In genomic region chr5:1564182-1564748, GRCh38 we compare ENCODE assay signal across 11 cellular contexts. TPM values are rescaled to one million over a fixed set of nuclear protein-coding genes. Genes with fewer than 3 reads are reported as not detected.
DNase-seq lines count a peak whose midpoint lies in the region; ATAC-seq, FAIRE-seq and TF ChIP-seq lines count a peak whose summit lies in the region.
"Had no signal": no experiment of that assay in that cellular context is flagged by ENCODE, and none has a peak within 500 bp of the region (broad histone marks: within the 10 kb centered on the region; RNA-seq: fewer than 3 reads in every experiment).

No MANE protein-coding gene starts in this region.

- no peak for ATAC-seq in GM18858 (IDR thresholded peaks at IDR 0.05; ENCODE audit: unreplicated experiment)

- H2BK120ac ChIP-seq in H1 (replicated peaks; ENCODE audit: low read depth, low read length): no peak overlapping the region

- no peak overlapping the region for H3K4ac ChIP-seq in H1 (replicated peaks; ENCODE audit: insufficient read length, low read depth, low read length)

- no peaks in the 10 kb centered on the region for H3K79me2 ChIP-seq in H1 (ENCODE audit: control insufficient read depth in 1 of 2, insufficient read depth in 2 of 2, low read length in 2 of 2)

- no peak for FAIRE-seq in H1 (lab: Jason Lieb, UNC)

- H3K23me2 ChIP-seq in H1 (ENCODE audit: low read depth, low read length): peaks cover 2% of the 10 kb centered on the region; the same call in 1 of the 2 replicates

- no peak overlapping the region for H4K5ac ChIP-seq in H1 (ENCODE audit: insufficient read length, low read depth, low read length)

- 0 out of 4 replicates have a peak, but pooled peaks cover 0 to 5% of the 10 kb centered on the region in 2 experiments for H3K9me3 ChIP-seq in H1 (ENCODE audit: insufficient read depth in 2 of 2, low read depth in 1 of 2, low read length in 1 of 2)
- H3K9me3 ChIP-seq: esophagus squamous epithelium had no signal

- H2BK15ac ChIP-seq in H1 (ENCODE audit: low read length): no peak overlapping the region

- no peak overlapping the region for H2BK5ac ChIP-seq in H1 (ENCODE audit: low read depth, low read length)

- peaks cover 0 to 7% (median 0%) of the 10 kb centered on the region in 4 experiments; a peak in 1 of 7 replicates for H3K4me1 ChIP-seq in H1 (replicated peaks in 1 of 4; ENCODE audit: control insufficient read depth in 3 of 4, insufficient read depth in 4 of 4, low read length in 3 of 4)

- H3K79me1 ChIP-seq in H1 (ENCODE audit: low read depth, low read length): no peaks in the 10 kb centered on the region; the same call in 1 of the 2 replicates

- no peak overlapping the region for H3K4me2 ChIP-seq in H1 (ENCODE audit: insufficient read depth in 1 of 2, low read depth in 2 of 2, low read length in 2 of 2)

- no peak for TF ChIP-seq RAD21 in H1 (IDR thresholded peaks at IDR 0.05 in 1 of 2, conservative IDR thresholded peaks at IDR 0.05 in 1 of 2; ENCODE audit: low read depth in 2 of 2, low read length in 2 of 2)

- no peak for TF ChIP-seq CTCF in H1 (IDR thresholded peaks at IDR 0.05; ENCODE audit: control extremely low read depth in 1 of 3, insufficient read depth in 1 of 3, low read depth in 1 of 3, low read length in 3 of 3)

- H3K27me3 ChIP-seq in H1 (replicated peaks in 1 of 4; ENCODE audit: control insufficient read depth in 3 of 4, extremely low read depth in 1 of 4, insufficient read depth in 3 of 4, low read length in 3 of 4): no peaks in the 10 kb centered on the region

- no peak overlapping the region for H3K9ac ChIP-seq in H1 (replicated peaks in 1 of 4; ENCODE audit: extremely low read depth in 1 of 4, low read depth in 3 of 4, low read length in 3 of 4)

- H3K36me3 ChIP-seq in H1 (ENCODE audit: control insufficient read depth in 2 of 4, insufficient read depth in 4 of 4, low read length in 3 of 4): peaks cover 0 to 4% (median 1%) of the 10 kb centered on the region in 4 experiments; a peak in 2 of 8 replicates
- H3K36me3 ChIP-seq: esophagus squamous epithelium had no signal

- no peak for TF ChIP-seq POLR2A in H1 (IDR thresholded peaks at IDR 0.05; ENCODE audit: control extremely low read depth in 1 of 2, low read depth in 2 of 2, low read length in 2 of 2)

- WGBS in H1 (ENCODE audit: extremely low coverage in 1 of 2, insufficient coverage in 1 of 2, insufficient read length in 1 of 2, insufficient replicate concordance in 2 of 2, low coverage in 1 of 2, low lambda C conversion rate in 2 of 2, missing lambda C conversion rate in 1 of 2), 2 experiments: 78% methylated on average over 14 of the region's 14 CpGs; no CpG with 5 or more reads in 1 of the 2 experiments

- no peak overlapping the region for H2BK12ac ChIP-seq in H1 (ENCODE audit: low read depth, low read length)

- CTCF ChIA-PET in H1 (lab: Charles Lee; ENCODE audit: partially characterized antibody): interaction anchor here (1.2 kb wide), 1 partner anchor 10 kb away, joined by 4 read pairs; no protein-coding TSS in a partner anchor

- no peak overlapping the region for H2AFZ ChIP-seq in H1 (ENCODE audit: low read length)

- DNase-seq in CD1c-positive myeloid dendritic cell (ENCODE audit: extremely low spot score) (peak; percentile 90), NOMO-1 treated with dmso at 0.1 percent for 144 hours (lab: John Stamatoyannopoulos, UW; ENCODE audit: unreplicated experiment) (peak; percentile 88), H1 (ENCODE audit: low read depth in 1 of 2, low spot score in 2 of 2) (no peak), mesenteric fat pad (ENCODE audit: low spot score) (peak; percentile 87), H4 (ENCODE audit: low spot score) (no peak), KBM-7 (no peak)
- no peak for DNase-seq in activated CD4-positive, alpha-beta T cell treated with anti-CD3 and anti-CD28 coated beads for 1 hour
- DNase-seq: esophagus squamous epithelium, naive B cell, NCI-H1436 treated with DMSO at 0.1 percent for 48 hours had no signal

- no peak overlapping the region for H3K14ac ChIP-seq in H1 (ENCODE audit: insufficient read length)

- peaks cover 0 to 2% of the 10 kb centered on the region in 2 experiments for H4K20me1 ChIP-seq in H1 (replicated peaks in 1 of 2; ENCODE audit: control insufficient read depth in 1 of 2, insufficient read depth in 2 of 2, low read length in 2 of 2)

- in situ Hi-C loops in KBM-7 (cut with MboI; ENCODE audit: low pct_unique_long_range_greater_than_20kb, low sequenced_read_pairs): no loop called here

- no peak overlapping the region for H2BK20ac ChIP-seq in H1 (ENCODE audit: low read length)

- no peak overlapping the region for H3K56ac ChIP-seq in H1 (replicated peaks; ENCODE audit: insufficient read length, low read depth, low read length)

- peak overlapping the region; percentile 38; the same call in 1 of the 2 replicates for H4K8ac ChIP-seq in H1 (ENCODE audit: extremely low read depth, insufficient read depth, low read length)

- H3K23ac ChIP-seq in H1 (ENCODE audit: insufficient read length): no peak overlapping the region

- H4K91ac ChIP-seq in H1 (replicated peaks; ENCODE audit: insufficient read length, low read length): no peak overlapping the region

- no peak overlapping the region for H3K27ac ChIP-seq in H1 (ENCODE audit: low read depth, low read length)
- H3K27ac ChIP-seq: esophagus squamous epithelium had no signal

- H3K4me3 ChIP-seq in H1 (ENCODE audit: extremely low read depth in 1 of 4, insufficient read depth in 2 of 4, low read depth in 3 of 4, low read length in 4 of 4): no peak overlapping the region
- H3K4me3 ChIP-seq: esophagus squamous epithelium had no signal

- POLR2A ChIA-PET in H1 (lab: Charles Lee; ENCODE audit: partially characterized antibody): interaction anchor here (1.7 kb wide), 1 partner anchor 12 kb away, joined by 6 read pairs; no protein-coding TSS in a partner anchor

- TF ChIP-seq EP300 in H1 (IDR thresholded peaks at IDR 0.05; ENCODE audit: borderline replicate concordance in 1 of 2, low read depth in 2 of 2, low read length in 2 of 2): no peak

- no peak overlapping the region for H2AK5ac ChIP-seq in H1 (ENCODE audit: low read depth, low read length)

- no peak overlapping the region for H3K18ac ChIP-seq in H1 (ENCODE audit: extremely low read depth, low read length)

TF ChIP-seq in H1, 55 proteins besides CTCF, POLR2A, EP300 and RAD21:
- TF ChIP-seq BACH1 (IDR thresholded peaks at IDR 0.05; ENCODE audit: low read length) (peak; percentile 35; the same call in 1 of the 2 replicates), POU5F1 (IDR thresholded peaks at IDR 0.05; ENCODE audit: low read depth, low read length) (no peak)

RNA-seq across cellular contexts. Expression of gene LPCAT1, which starts 40.5 kb away (rescaled TPM):
- total RNA-seq in H1 (2021; fragmentation: NEBNext Ultra II Directional; extraction: Animal tissue kit (Norgen Biotek cat#: 25700)): 260 and 266 TPM in 2 replicates
- 107 and 168 TPM in 2 replicates for polyA plus RNA-seq in H1 (2011; rRNA removed)
- polyA plus RNA-seq in H1 (2011; cell fraction: cytosol; rRNA removed): 145 TPM
- polyA plus RNA-seq in H1 (2011; cell fraction: nucleus; rRNA removed): 161 TPM
- 129 to 148 TPM (median 136 TPM) in 4 replicates for polyA plus RNA-seq in H1 (2012, experiment 1 of 2)
- 146 TPM for polyA plus RNA-seq in H1 (2012, experiment 2 of 2)
- polyA plus RNA-seq in H1 (2013, experiment 1 of 2): 245 TPM
- 311 TPM for polyA plus RNA-seq in H1 (2013, experiment 2 of 2)
- 76.4 and 90.5 TPM in 2 replicates for polyA minus RNA-seq in H1 (2011; rRNA and poly(A)+ RNA removed)
- 92.9 TPM for polyA minus RNA-seq in H1 (2011; cell fraction: cytosol; rRNA and poly(A)+ RNA removed)
- 64.8 TPM for polyA minus RNA-seq in H1 (2011; cell fraction: nucleus; rRNA and poly(A)+ RNA removed)
- 45.7 TPM for total RNA-seq in mesenteric fat pad
- 23.9 and 31.2 TPM in 2 replicates for total RNA-seq in H4 (2014; rRNA removed; shearing (Covaris generic))

Comparison
In these comparisons a context has a peak if more than half of its experiments do, and no peak if none do; other contexts are left out.
1. DNase-seq: peak in CD1c-positive myeloid dendritic cell (single experiment), NOMO-1 treated with dmso at 0.1 percent for 144 hours (single experiment) and mesenteric fat pad (single experiment); none in H1 (0 of 2), H4 (single experiment), KBM-7 (single experiment) and activated CD4-positive, alpha-beta T cell treated with anti-CD3 and anti-CD28 coated beads for 1 hour (single experiment).